9 cellular contexts compared by ENCODE assay signal in genomic region chr13:112510002-112510780, GRCh38.
A peak's percentile ranks its signal among the peaks of the same experiment; 100 is the strongest.
DNase-seq lines count a peak whose midpoint lies in the region; ATAC-seq and TF ChIP-seq lines count a peak whose summit lies in the region.
"Had no signal": no experiment of that assay in that cellular context is flagged by ENCODE, and none has a peak within 500 bp of the region (broad histone marks: within the 10 kb centered on the region; RNA-seq: fewer than 3 reads in every experiment).

No MANE protein-coding gene starts in this region.

- H3K27ac ChIP-seq in OCI-LY3 (ENCODE audit: low read length) (no peak overlapping the region), epithelial cell of prostate (no peak overlapping the region)
- H3K27ac ChIP-seq: skin epidermis had no signal

- peaks cover 5% of the 10 kb centered on the region; the same call in 1 of the 2 replicates for H3K4me1 ChIP-seq in OCI-LY3 (ENCODE audit: low read length)

- no peak overlapping the region for H3K27ac Mint-ChIP-seq in nephron
- no peak overlapping the region for H3K27ac Mint-ChIP-seq in activated CD4-positive, alpha-beta T cell treated with anti-CD3 and anti-CD28 coated beads, Interleukin-2, amount 10 ng/mL, durations not matched to agents 7 days and 5 days
- H3K27ac Mint-ChIP-seq in activated T-helper 2 cell treated with anti-CD3 and anti-CD28 coated beads, Interferon-gamma antibody, Interleukin-2, Interleukin-4, amounts not matched to agents 10 μg/mL and 5 μg/mL and 100 μg/mL, durations not matched to agents 14 hours and 24 hours and 36 hours = no peak overlapping the region

- POLR2A ChIA-PET in activated CD4-positive, alpha-beta T cell treated with anti-CD3 and anti-CD28 coated beads, Interleukin-2, amount 10 ng/mL, durations not matched to agents 7 days and 5 days (lab: Charles Lee) = no interaction called here

- peak; percentile 18 for DNase-seq in DMS153 (lab: John Stamatoyannopoulos, UW)
- DNase-seq in HPDE6-E6E7 (ENCODE audit: extremely low spot score) = peak; percentile 19
- DNase-seq in epithelial cell of prostate (ENCODE audit: low read depth, low spot score) = peak; percentile 8
- no peak for DNase-seq in activated CD4-positive, alpha-beta T cell treated with anti-CD3 and anti-CD28 coated beads, Interleukin-2, amount 10 ng/mL, durations not matched to agents 7 days and 5 days
- DNase-seq in activated T-helper 2 cell treated with anti-CD3 and anti-CD28 coated beads, Interferon-gamma antibody, Interleukin-2, Interleukin-4, amounts not matched to agents 10 μg/mL and 5 μg/mL and 100 μg/mL, durations not matched to agents 14 hours and 24 hours and 36 hours (ENCODE audit: low spot score) = no peak

- no peak overlapping the region for H3K4me3 Mint-ChIP-seq in nephron
- H3K4me3 Mint-ChIP-seq in activated CD4-positive, alpha-beta T cell treated with anti-CD3 and anti-CD28 coated beads, Interleukin-2, amount 10 ng/mL, durations not matched to agents 7 days and 5 days = no peak overlapping the region
- H3K4me3 Mint-ChIP-seq in activated T-helper 2 cell treated with anti-CD3 and anti-CD28 coated beads, Interferon-gamma antibody, Interleukin-2, Interleukin-4, amounts not matched to agents 10 μg/mL and 5 μg/mL and 100 μg/mL, durations not matched to agents 14 hours and 24 hours and 36 hours (ENCODE audit: low read depth) = no peak overlapping the region

- H3K9me3 Mint-ChIP-seq in nephron = no peaks in the 10 kb centered on the region
- no peaks in the 10 kb centered on the region for H3K9me3 Mint-ChIP-seq in activated CD4-positive, alpha-beta T cell treated with anti-CD3 and anti-CD28 coated beads, Interleukin-2, amount 10 ng/mL, durations not matched to agents 7 days and 5 days
- no peaks in the 10 kb centered on the region for H3K9me3 Mint-ChIP-seq in activated T-helper 2 cell treated with anti-CD3 and anti-CD28 coated beads, Interferon-gamma antibody, Interleukin-2, Interleukin-4, amounts not matched to agents 10 μg/mL and 5 μg/mL and 100 μg/mL, durations not matched to agents 14 hours and 24 hours and 36 hours

- peaks cover 61% of the 10 kb centered on the region for H3K36me3 ChIP-seq in OCI-LY3 (replicated peaks; ENCODE audit: low read depth, low read length)

- H3K9ac ChIP-seq in OCI-LY3 (ENCODE audit: low read length) = no peak overlapping the region

- no peaks in the 10 kb centered on the region for H3K79me2 ChIP-seq in OCI-LY3 (ENCODE audit: low read length)

- H3K4me2 ChIP-seq in OCI-LY3 (ENCODE audit: low read length) = no peak overlapping the region

- peaks cover 13% of the 10 kb centered on the region for H4K20me1 ChIP-seq in OCI-LY3 (ENCODE audit: insufficient read depth, low read length)

- H3K36me3 Mint-ChIP-seq in nephron (ENCODE audit: low read depth) = peaks cover 38% of the 10 kb centered on the region
- peaks cover 17% of the 10 kb centered on the region for H3K36me3 Mint-ChIP-seq in activated CD4-positive, alpha-beta T cell treated with anti-CD3 and anti-CD28 coated beads, Interleukin-2, amount 10 ng/mL, durations not matched to agents 7 days and 5 days (ENCODE audit: low read depth)
- peaks cover 32% of the 10 kb centered on the region for H3K36me3 Mint-ChIP-seq in activated T-helper 2 cell treated with anti-CD3 and anti-CD28 coated beads, Interferon-gamma antibody, Interleukin-2, Interleukin-4, amounts not matched to agents 10 μg/mL and 5 μg/mL and 100 μg/mL, durations not matched to agents 14 hours and 24 hours and 36 hours (ENCODE audit: low read depth)

- H3K4me3 ChIP-seq in OCI-LY3 (ENCODE audit: low read length) = no peak overlapping the region
- H3K4me3 ChIP-seq: skin epidermis had no signal

- CTCF ChIA-PET in activated CD4-positive, alpha-beta T cell treated with anti-CD3 and anti-CD28 coated beads, Interleukin-2, amount 10 ng/mL, durations not matched to agents 7 days and 5 days (lab: Charles Lee) = no interaction called here

- no peaks in the 10 kb centered on the region for H3K27me3 ChIP-seq in OCI-LY3 (ENCODE audit: low read depth, low read length)

- H3K9me3 ChIP-seq in OCI-LY3 (ENCODE audit: insufficient read depth, low read length) = no peaks in the 10 kb centered on the region

- ATAC-seq in HG02870 (IDR thresholded peaks at IDR 0.05; ENCODE audit: unreplicated experiment) = no peak

- H3K27me3 Mint-ChIP-seq in nephron (ENCODE audit: low read depth) = no peaks in the 10 kb centered on the region
- H3K27me3 Mint-ChIP-seq in activated CD4-positive, alpha-beta T cell treated with anti-CD3 and anti-CD28 coated beads, Interleukin-2, amount 10 ng/mL, durations not matched to agents 7 days and 5 days = no peaks in the 10 kb centered on the region
- H3K27me3 Mint-ChIP-seq in activated T-helper 2 cell treated with anti-CD3 and anti-CD28 coated beads, Interferon-gamma antibody, Interleukin-2, Interleukin-4, amounts not matched to agents 10 μg/mL and 5 μg/mL and 100 μg/mL, durations not matched to agents 14 hours and 24 hours and 36 hours (ENCODE audit: low read depth) = no peaks in the 10 kb centered on the region

- peak; percentile 56 for TF ChIP-seq CTCF in OCI-LY3 (IDR thresholded peaks at IDR 0.05; ENCODE audit: low read depth, low read length)
- TF ChIP-seq CTCF in nephron (IDR thresholded peaks at IDR 0.05; ENCODE audit: unreplicated experiment in 3 of 3) = peak; percentile 53 to 62 (median 57)

- no peak overlapping the region for H2AFZ ChIP-seq in OCI-LY3 (ENCODE audit: low read depth, low read length)

- peaks cover 7% of the 10 kb centered on the region for H3K4me1 Mint-ChIP-seq in nephron
- no peaks in the 10 kb centered on the region for H3K4me1 Mint-ChIP-seq in activated CD4-positive, alpha-beta T cell treated with anti-CD3 and anti-CD28 coated beads, Interleukin-2, amount 10 ng/mL, durations not matched to agents 7 days and 5 days
- H3K4me1 Mint-ChIP-seq in activated T-helper 2 cell treated with anti-CD3 and anti-CD28 coated beads, Interferon-gamma antibody, Interleukin-2, Interleukin-4, amounts not matched to agents 10 μg/mL and 5 μg/mL and 100 μg/mL, durations not matched to agents 14 hours and 24 hours and 36 hours (ENCODE audit: low read depth) = peaks cover 7% of the 10 kb centered on the region

- intact Hi-C loops in activated T-helper 2 cell treated with anti-CD3 and anti-CD28 coated beads, Interferon-gamma antibody, Interleukin-2, Interleukin-4, amounts not matched to agents 10 μg/mL and 5 μg/mL and 100 μg/mL, durations not matched to agents 14 hours and 24 hours and 36 hours (cut with micrococcal nuclease) = no loop called here

Comparison
In these comparisons a context has a peak if more than half of its experiments do, and no peak if none do; other contexts are left out.
1. DNase-seq: peak in DMS153 (single experiment), HPDE6-E6E7 (single experiment) and epithelial cell of prostate (single experiment); none in activated CD4-positive, alpha-beta T cell treated with anti-CD3 and anti-CD28 coated beads, Interleukin-2, amount 10 ng/mL, durations not matched to agents 7 days and 5 days (single experiment) and activated T-helper 2 cell treated with anti-CD3 and anti-CD28 coated beads, Interferon-gamma antibody, Interleukin-2, Interleukin-4, amounts not matched to agents 10 μg/mL and 5 μg/mL and 100 μg/mL, durations not matched to agents 14 hours and 24 hours and 36 hours (single experiment).